Comparison of ENCODE assay signal across 27 cellular contexts in genomic region chr4:52312722-52313121, GRCh38.
DNase-seq lines count a peak whose midpoint lies in the region; TF ChIP-seq lines count a peak whose summit lies in the region.
"Had no signal": no experiment of that assay in that cellular context is flagged by ENCODE, and none has a peak within 500 bp of the region (broad histone marks: within the 10 kb centered on the region; RNA-seq: fewer than 3 reads in every experiment).

No MANE protein-coding gene starts in this region.

- no peak for TF ChIP-seq RAD21 in Ishikawa (IDR thresholded peaks at IDR 0.05; ENCODE audit: low read depth)

- WGBS in smooth muscle cell (ENCODE audit: low lambda C conversion rate): 54% methylated on average over 2 of the region's 2 CpGs

- H3K79me2 ChIP-seq in smooth muscle cell (ENCODE audit: low read depth): no peaks in the 10 kb centered on the region

- H4K20me1 ChIP-seq in smooth muscle cell (ENCODE audit: low read depth): no peaks in the 10 kb centered on the region
- H4K20me1 ChIP-seq: BLaER1 treated with 17β-estradiol and CSF1 and Interleukin-3, amounts not matched to agents 10 nM and 100 nM had no signal

- H2AFZ ChIP-seq in smooth muscle cell (ENCODE audit: low read depth): no peak overlapping the region

- TF ChIP-seq CTCF in smooth muscle cell (IDR thresholded peaks at IDR 0.05; ENCODE audit: borderline replicate concordance, insufficient read depth, poor library complexity, severe bottlenecking): no peak
- TF ChIP-seq CTCF in left ventricle myocardium inferior (IDR thresholded peaks at IDR 0.05; ENCODE audit: borderline replicate concordance): no peak

- no peak for TF ChIP-seq EP300 in Ishikawa (IDR thresholded peaks at IDR 0.05; ENCODE audit: borderline replicate concordance)

- H3K9ac ChIP-seq in smooth muscle cell (ENCODE audit: low read depth): no peak overlapping the region
- H3K9ac ChIP-seq: BLaER1 treated with 17β-estradiol and CSF1 and Interleukin-3, amounts not matched to agents 10 nM and 100 nM had no signal

- H3K27me3 ChIP-seq in smooth muscle cell (ENCODE audit: low read depth): no peaks in the 10 kb centered on the region
- no peaks in the 10 kb centered on the region for H3K27me3 ChIP-seq in left ventricle myocardium inferior (ENCODE audit: low read depth)
- H3K27me3 ChIP-seq: adrenal gland; BLaER1 treated with 17β-estradiol and CSF1 and Interleukin-3, amounts not matched to agents 10 nM and 100 nM; body of pancreas had no signal

- no peaks in the 10 kb centered on the region for H3F3A ChIP-seq in smooth muscle cell (ENCODE audit: low read depth)

- intact Hi-C loops in left ventricle myocardium inferior (cut with micrococcal nuclease): no loop called here

- H3K27ac ChIP-seq in smooth muscle cell (ENCODE audit: low read depth) (peak overlapping the region; percentile 37), left ventricle myocardium inferior (replicated peaks) (no peak overlapping the region)
- H3K27ac ChIP-seq: adrenal gland; BLaER1 treated with 17β-estradiol and CSF1 and Interleukin-3, amounts not matched to agents 10 nM and 100 nM; body of pancreas; HL-60 had no signal

- H3K4me2 ChIP-seq in smooth muscle cell: no peak overlapping the region
- H3K4me2 ChIP-seq: BLaER1 treated with 17β-estradiol and CSF1 and Interleukin-3, amounts not matched to agents 10 nM and 100 nM had no signal

- H3K4me1 ChIP-seq in smooth muscle cell (ENCODE audit: low read depth) (no peaks in the 10 kb centered on the region), left ventricle myocardium inferior (no peaks in the 10 kb centered on the region)
- H3K4me1 ChIP-seq: adrenal gland; BLaER1 treated with 17β-estradiol and CSF1 and Interleukin-3, amounts not matched to agents 10 nM and 100 nM; body of pancreas had no signal

- H3K36me3 ChIP-seq in smooth muscle cell (ENCODE audit: low read depth): no peaks in the 10 kb centered on the region
- no peaks in the 10 kb centered on the region for H3K36me3 ChIP-seq in left ventricle myocardium inferior
- H3K36me3 ChIP-seq: adrenal gland; BLaER1 treated with 17β-estradiol and CSF1 and Interleukin-3, amounts not matched to agents 10 nM and 100 nM had no signal

- DNase-seq in SW480 (ENCODE audit: low spot score): peak; percentile 1
- DNase-seq in islet precursor cell: peak; percentile 92
- DNase-seq in smooth muscle cell (lab: John Stamatoyannopoulos, UW; ENCODE audit: unreplicated experiment): no peak
- DNase-seq in NCI-H446 (lab: John Stamatoyannopoulos, UW): no peak
- no peak for DNase-seq in NOMO-1 treated with dmso at 0.1 percent for 144 hours (lab: John Stamatoyannopoulos, UW; ENCODE audit: unreplicated experiment)
- no peak for DNase-seq in left ventricle myocardium inferior
- no peak for DNase-seq in activated CD4-positive, CD25-positive, alpha-beta regulatory T cell (lab: John Stamatoyannopoulos, UW)
- DNase-seq: activated CD4-positive, alpha-beta memory T cell treated with anti-CD3 and anti-CD28 coated beads for 36 hours; activated CD4-positive, CD25-positive, alpha-beta regulatory T cell treated with anti-CD3 and anti-CD28 coated beads, Interleukin-2, amount 50 U/mL, for 72 hours; activated CD8-positive, alpha-beta memory T cell treated with anti-CD3 and anti-CD28 coated beads, Interleukin-2, amount 50 U/mL, for 48 hours; activated naive CD4-positive, alpha-beta T cell treated with anti-CD3 and anti-CD28 coated beads, Interleukin-2, amount 10 ng/mL, durations not matched to agents 7 days and 5 days; adrenal gland; body of pancreas; cerebellar nuclear complex; dermis blood vessel endothelial cell; DMS153; immature natural killer cell; midbrain; naive thymus-derived CD4-positive, alpha-beta T cell; NCI-H1694; NCI-H446 treated with DMSO at 0.1 percent for 48 hours; Right ventricle myocardium superior; stimulated activated naive CD4-positive, alpha-beta T cell had no signal

- H3K4me3 ChIP-seq in smooth muscle cell (no peak overlapping the region), left ventricle myocardium inferior (no peak overlapping the region)
- H3K4me3 ChIP-seq: adrenal gland; BLaER1 treated with 17β-estradiol and CSF1 and Interleukin-3, amounts not matched to agents 10 nM and 100 nM; body of pancreas; GM12878 had no signal

- H3K9me3 ChIP-seq in smooth muscle cell (replicated peaks; ENCODE audit: low read depth) (no peaks in the 10 kb centered on the region), left ventricle myocardium inferior (replicated peaks) (peaks cover under 1% of the 10 kb centered on the region)
- H3K9me3 ChIP-seq: adrenal gland; BLaER1 treated with 17β-estradiol and CSF1 and Interleukin-3, amounts not matched to agents 10 nM and 100 nM; body of pancreas had no signal

TF ChIP-seq in Ishikawa, 13 proteins besides CTCF, POLR2A, EP300 and RAD21:
- TF ChIP-seq CREB1 (IDR thresholded peaks at IDR 0.05; ENCODE audit: low read depth) (no peak), ZBTB7A (IDR thresholded peaks at IDR 0.05; ENCODE audit: low read depth) (0 out of 2 replicates have a peak, but pooled peaks have one; percentile 29), NFIC (IDR thresholded peaks at IDR 0.05) (peak; percentile 26; the same call in 1 of the 2 replicates), TEAD4 (IDR thresholded peaks at IDR 0.05) (peak; percentile 58; the same call in 1 of the 2 replicates)

Comparison
In these comparisons a context has a peak if more than half of its experiments do, and no peak if none do; other contexts are left out.
1. DNase-seq: peak in SW480 (single experiment) and islet precursor cell (single experiment); none in smooth muscle cell (single experiment), NCI-H446 (0 of 2), NOMO-1 treated with dmso at 0.1 percent for 144 hours (single experiment), left ventricle myocardium inferior (single experiment) and activated CD4-positive, CD25-positive, alpha-beta regulatory T cell (0 of 4).